In the genomic region with DNA sequence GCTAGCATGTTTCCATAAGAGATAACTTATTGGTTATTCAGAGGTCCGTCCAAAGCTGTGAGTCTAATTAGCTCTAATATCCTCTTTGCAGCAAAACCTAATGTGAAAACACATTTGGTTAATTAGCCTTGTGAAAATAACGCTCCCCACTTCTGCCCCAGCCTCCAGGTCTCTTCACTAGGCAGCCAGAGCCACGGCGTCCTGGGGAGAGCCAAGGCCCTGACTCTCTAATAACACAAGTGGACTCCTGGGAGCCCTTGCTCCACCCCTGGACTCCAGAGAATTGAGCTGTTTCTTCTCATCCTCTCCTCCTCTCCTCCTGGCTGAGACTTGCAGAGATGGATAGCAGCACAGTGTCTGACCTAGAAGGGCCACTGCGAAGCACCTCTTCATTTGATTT, we compare ENCODE assay signal across 27 cellular contexts.
"Had no signal": no experiment of that assay in that cellular context is flagged by ENCODE, and none has a peak within 500 bp of the region (broad histone marks: within the 10 kb centered on the region; RNA-seq: fewer than 3 reads in every experiment).

No MANE protein-coding gene starts in this region.

- DNase-seq: Karpas-422, KBM-7, MM.1S, MV-4-11, NCI-H1092, NCI-H1105, NCI-H1436 treated with DMSO at 0.1 percent for 48 hours, NCI-H1694 treated with DMSO at 0.1 percent for 48 hours, NCI-H187 treated with DMSO at 0.1 percent for 48 hours, NCI-H2029, NCI-H2081, NCI-H2171 treated with DMSO at 0.1 percent for 48 hours, NCI-H2227 treated with DMSO at 0.1 percent for 48 hours, NCI-H345, NCI-H446, NCI-H510A treated with DMSO at 0.1 percent for 48 hours, NCI-H524 treated with DMSO at 0.1 percent for 48 hours, NCI-H526 treated with DMSO at 0.1 percent for 48 hours, NCI-H774, PC-9, SHP77, SIG-M5, SJCRH30, T-cell had no signal

- ATAC-seq: Panc1, Right ventricle myocardium inferior, SK-N-SH treated with all-trans-retinoic acid at 6 μM for 48 hours, T-cell had no signal
